ENCODE assay signal across 10 cellular contexts in genomic region chr12:94282675-94283074, GRCh38.
A peak's percentile ranks its signal among the peaks of the same experiment; 100 is the strongest.
DNase-seq lines count a peak whose midpoint lies in the region; ATAC-seq and TF ChIP-seq lines count a peak whose summit lies in the region.
"Had no signal": no experiment of that assay in that cellular context is flagged by ENCODE, and none has a peak within 500 bp of the region (broad histone marks: within the 10 kb centered on the region; RNA-seq: fewer than 3 reads in every experiment).

No MANE protein-coding gene starts in this region.

- peaks cover 69% of the 10 kb centered on the region for H3K36me3 Mint-ChIP-seq in activated naive CD4-positive, alpha-beta T cell treated with anti-CD3 and anti-CD28 coated beads, Interleukin-2, amount 10 ng/mL, durations not matched to agents 7 days and 5 days

- no peak for TF ChIP-seq POLR2A in upper lobe of left lung (IDR thresholded peaks at IDR 0.05)

- H3K36me3 ChIP-seq in left ventricle myocardium inferior = no peaks in the 10 kb centered on the region
- H3K36me3 ChIP-seq in mucosa of descending colon (ENCODE audit: low read depth) = no peaks in the 10 kb centered on the region
- peaks cover 0 to 16% (median 7%) of the 10 kb centered on the region in 4 donors for H3K36me3 ChIP-seq in upper lobe of left lung

- H3K4me1 Mint-ChIP-seq in activated naive CD4-positive, alpha-beta T cell treated with anti-CD3 and anti-CD28 coated beads, Interleukin-2, amount 10 ng/mL, durations not matched to agents 7 days and 5 days = peaks cover 30% of the 10 kb centered on the region

- H3K4me3 Mint-ChIP-seq in activated naive CD4-positive, alpha-beta T cell treated with anti-CD3 and anti-CD28 coated beads, Interleukin-2, amount 10 ng/mL, durations not matched to agents 7 days and 5 days = peak overlapping the region; percentile 49

- H3K4me3 ChIP-seq in left ventricle myocardium inferior = no peak overlapping the region
- no peak overlapping the region for H3K4me3 ChIP-seq in mucosa of descending colon
- no peak overlapping the region for H3K4me3 ChIP-seq in upper lobe of left lung

- H3K27me3 ChIP-seq in left ventricle myocardium inferior (ENCODE audit: low read depth) (no peaks in the 10 kb centered on the region), upper lobe of left lung (no peaks in the 10 kb centered on the region)

- DNase-seq in left ventricle myocardium inferior = no peak
- no peak for DNase-seq in cardiac septum (ENCODE audit: low spot score)
- peak; percentile 72 for DNase-seq in activated naive CD4-positive, alpha-beta T cell treated with anti-CD3 and anti-CD28 coated beads, Interleukin-2, amount 10 ng/mL, durations not matched to agents 7 days and 5 days
- peak in 2 of 3 donors; percentile 38 to 67 for DNase-seq in mucosa of descending colon
- DNase-seq in upper lobe of left lung = peak in 1 of 2 donors; percentile 77
- no peak for DNase-seq in OCI-M1 (lab: John Stamatoyannopoulos, UW)
- no peak for DNase-seq in HK-2 (ENCODE audit: unreplicated experiment)
- DNase-seq: NCI-H2081, RPMI8226 had no signal

- TF ChIP-seq CTCF in left ventricle myocardium inferior (IDR thresholded peaks at IDR 0.05; ENCODE audit: borderline replicate concordance) (no peak), mucosa of descending colon (IDR thresholded peaks at IDR 0.05) (no peak), upper lobe of left lung (IDR thresholded peaks at IDR 0.05) (no peak)

- CTCF ChIA-PET in activated naive CD4-positive, alpha-beta T cell treated with anti-CD3 and anti-CD28 coated beads, Interleukin-2, amount 10 ng/mL, durations not matched to agents 7 days and 5 days (lab: Charles Lee) = interaction anchor here (0.9 kb wide), 1 partner anchor 10 kb away, joined by 4 read pairs; no protein-coding TSS in a partner anchor

- H3K9me3 ChIP-seq in left ventricle myocardium inferior (replicated peaks) (no peaks in the 10 kb centered on the region), mucosa of descending colon (no peaks in the 10 kb centered on the region), upper lobe of left lung (no peaks in the 10 kb centered on the region)

- WGBS in upper lobe of left lung, 2 donors = 19 to 25% methylated on average over 7 of the region's 7 CpGs

- intact Hi-C loops in left ventricle myocardium inferior (cut with micrococcal nuclease) = no loop called here
- intact Hi-C loops in cardiac septum (cut with DNase I) = no loop called here
- intact Hi-C loops in mucosa of descending colon (cut with DNase I, micrococcal nuclease) = no loop called here

- H3K27ac ChIP-seq in left ventricle myocardium inferior (replicated peaks) (peak overlapping the region; percentile 51), upper lobe of left lung (peak overlapping the region; percentile 17 to 38 (median 19))

- peak in 1 of 4 donors; percentile 30 for TF ChIP-seq EP300 in upper lobe of left lung (IDR thresholded peaks at IDR 0.05)

- peaks cover 13% of the 10 kb centered on the region for H3K4me1 ChIP-seq in left ventricle myocardium inferior
- peaks cover 11% of the 10 kb centered on the region for H3K4me1 ChIP-seq in mucosa of descending colon (ENCODE audit: low read depth)
- peaks cover 13 to 22% (median 17%) of the 10 kb centered on the region in 4 donors for H3K4me1 ChIP-seq in upper lobe of left lung

- ATAC-seq in mucosa of descending colon (peak; percentile 59), upper lobe of left lung (ENCODE audit: low FRiP score in 2 of 2) (peak; percentile 49 to 61), GM18858 (IDR thresholded peaks at IDR 0.05; ENCODE audit: unreplicated experiment) (no peak)

- H3K27me3 Mint-ChIP-seq in activated naive CD4-positive, alpha-beta T cell treated with anti-CD3 and anti-CD28 coated beads, Interleukin-2, amount 10 ng/mL, durations not matched to agents 7 days and 5 days = no peaks in the 10 kb centered on the region

- peak overlapping the region; percentile 91 for H3K27ac Mint-ChIP-seq in activated naive CD4-positive, alpha-beta T cell treated with anti-CD3 and anti-CD28 coated beads, Interleukin-2, amount 10 ng/mL, durations not matched to agents 7 days and 5 days

- no peaks in the 10 kb centered on the region for H3K9me3 Mint-ChIP-seq in activated naive CD4-positive, alpha-beta T cell treated with anti-CD3 and anti-CD28 coated beads, Interleukin-2, amount 10 ng/mL, durations not matched to agents 7 days and 5 days

Comparison
In these comparisons a context has a peak if more than half of its experiments do, and no peak if none do; other contexts are left out.
1. DNase-seq: peak in activated naive CD4-positive, alpha-beta T cell treated with anti-CD3 and anti-CD28 coated beads, Interleukin-2, amount 10 ng/mL, durations not matched to agents 7 days and 5 days (single experiment) and mucosa of descending colon (2 of 3); none in left ventricle myocardium inferior (single experiment), cardiac septum (single experiment), OCI-M1 (single experiment) and HK-2 (single experiment).